Comparison of ENCODE assay signal across 10 cellular contexts in genomic region chr7:107838024-107838423, GRCh38. TPM values are rescaled to one million over a fixed set of nuclear protein-coding genes. Genes with fewer than 3 reads are reported as not detected.
"Had no signal": no experiment of that assay in that cellular context is flagged by ENCODE, and none has a peak within 500 bp of the region (broad histone marks: within the 10 kb centered on the region; RNA-seq: fewer than 3 reads in every experiment).

No MANE protein-coding gene starts in this region.

- FAIRE-seq: H1, H54 had no signal

- DNase-seq: H9, HCEC 1CT, HFFc6, IMR-90, KBM-7 had no signal

- H3K27ac Mint-ChIP-seq: GM23338, H9, HFFc6 had no signal

- ATAC-seq: GM23338 had no signal

- H2AFZ ChIP-seq: GM23338 had no signal

- H3K4me3 ChIP-seq: GM23338 had no signal

- H3K4me2 ChIP-seq: GM23338 had no signal

- H3K27ac ChIP-seq: HL-60 had no signal

RNA-seq across cellular contexts. Expression of gene SLC26A3, which starts 35.0 kb away (rescaled TPM):
- total RNA-seq: GM23338, H1, H9, HFFc6, HT1080, IMR-90 had no signal
- polyA plus RNA-seq: GM23338, H1, IMR-90 had no signal
